8 cellular contexts compared by ENCODE assay signal in the genomic region with DNA sequence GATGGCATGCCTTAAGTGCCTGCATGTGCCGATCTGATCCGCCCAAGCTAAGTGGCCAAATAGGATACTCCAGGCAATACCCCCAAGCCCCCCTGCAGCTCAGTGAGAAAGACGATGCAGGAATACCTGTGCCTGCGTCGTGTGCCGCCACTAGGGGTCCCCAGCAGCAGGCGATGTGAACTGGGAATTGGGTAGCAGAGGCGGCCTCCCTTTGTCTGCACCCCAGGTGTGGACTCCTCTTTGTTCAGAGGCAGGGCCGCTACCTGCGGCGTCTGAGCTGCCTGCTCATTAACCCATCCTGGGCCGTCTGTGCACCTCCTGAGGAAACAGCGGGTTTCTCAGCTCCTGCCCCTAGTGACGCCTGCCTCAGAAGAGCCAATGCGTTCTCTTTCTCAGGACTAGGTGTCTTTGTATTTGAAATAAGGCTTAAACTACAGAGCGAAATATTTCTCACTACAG. TPM values are rescaled to one million over a fixed set of nuclear protein-coding genes. Genes with fewer than 3 reads are reported as not detected.
A peak's percentile ranks its signal among the peaks of the same experiment; 100 is the strongest.
DNase-seq lines count a peak whose midpoint lies in the region; ATAC-seq and TF ChIP-seq lines count a peak whose summit lies in the region.

No MANE protein-coding gene starts in this region.

- H3K9me3 Mint-ChIP-seq in activated CD8-positive, alpha-beta memory T cell treated with anti-CD3 and anti-CD28 coated beads, Interleukin-2, amount 10 ng/mL, durations not matched to agents 7 days and 5 days (ENCODE audit: low read depth): no peaks in the 10 kb centered on the region
- H3K9me3 Mint-ChIP-seq in natural killer cell treated with Interleukin-12 subunit alpha and Interleukin-12 subunit beta and Interleukin-15 and Interleukin-18, amount 100 ng/mL, for 72 hours: no peaks in the 10 kb centered on the region

- no peak overlapping the region for H3K9ac ChIP-seq in DND-41 (ENCODE audit: low read depth, low read length)

- intact Hi-C loops in esophagus squamous epithelium (cut with DNase I): loop anchor here (10.0 kb wide), 1 partner anchor 225 kb away; no protein-coding TSS in a partner anchor
- intact Hi-C loops in thyroid gland (cut with DNase I): loop anchor here (5.0 kb wide), 1 partner anchor 218 kb away; no protein-coding TSS in a partner anchor

- H3K4me1 Mint-ChIP-seq in activated CD8-positive, alpha-beta memory T cell treated with anti-CD3 and anti-CD28 coated beads, Interleukin-2, amount 10 ng/mL, durations not matched to agents 7 days and 5 days: no peaks in the 10 kb centered on the region
- peaks cover 10% of the 10 kb centered on the region in 2 donors for H3K4me1 Mint-ChIP-seq in natural killer cell treated with Interleukin-12 subunit alpha and Interleukin-12 subunit beta and Interleukin-15 and Interleukin-18, amount 100 ng/mL, for 72 hours (ENCODE audit: low read depth in 2 of 2)

- no peaks in the 10 kb centered on the region for H3K36me3 ChIP-seq in DND-41 (ENCODE audit: insufficient read depth, low read length)
- H3K36me3 ChIP-seq in esophagus squamous epithelium: no peaks in the 10 kb centered on the region
- no peaks in the 10 kb centered on the region for H3K36me3 ChIP-seq in thyroid gland

- H3K36me3 Mint-ChIP-seq in activated CD8-positive, alpha-beta memory T cell treated with anti-CD3 and anti-CD28 coated beads, Interleukin-2, amount 10 ng/mL, durations not matched to agents 7 days and 5 days: no peaks in the 10 kb centered on the region
- no peaks in the 10 kb centered on the region for H3K36me3 Mint-ChIP-seq in natural killer cell treated with Interleukin-12 subunit alpha and Interleukin-12 subunit beta and Interleukin-15 and Interleukin-18, amount 100 ng/mL, for 72 hours

- H4K20me1 ChIP-seq in DND-41 (ENCODE audit: insufficient read depth, low read length): no peaks in the 10 kb centered on the region

- peaks cover 6% of the 10 kb centered on the region; the same call in 1 of the 2 replicates for H3K4me1 ChIP-seq in DND-41 (ENCODE audit: insufficient read depth, low read length)
- peaks cover 6 to 22% (median 10%) of the 10 kb centered on the region in 3 donors for H3K4me1 ChIP-seq in esophagus squamous epithelium
- H3K4me1 ChIP-seq in thyroid gland: peaks cover 6 to 10% of the 10 kb centered on the region in 2 donors

- ATAC-seq in DND-41 (ENCODE audit: insufficient read depth, low read depth) (peak; percentile 71), HG03342 (IDR thresholded peaks at IDR 0.05; ENCODE audit: unreplicated experiment) (peak; percentile 67)
- ATAC-seq in activated CD8-positive, alpha-beta memory T cell treated with anti-CD3 and anti-CD28 coated beads, Interleukin-2, amount 10 ng/mL, durations not matched to agents 7 days and 5 days: peak; percentile 74
- peak; percentile 52 to 74 for ATAC-seq in natural killer cell treated with Interleukin-12 subunit alpha and Interleukin-12 subunit beta and Interleukin-15 and Interleukin-18, amount 100 ng/mL, for 72 hours

- WGBS in esophagus squamous epithelium, 2 donors: 38 to 44% methylated on average over 2 to 4 of the region's 16 CpGs
- 18 to 20% methylated on average over 12 to 16 of the region's 16 CpGs for WGBS in thyroid gland, 2 donors

- peak; percentile 85 for TF ChIP-seq CTCF in DND-41 (IDR thresholded peaks at IDR 0.05; ENCODE audit: borderline replicate concordance, extremely low read depth, low read length, poor library complexity, severe bottlenecking)
- TF ChIP-seq CTCF in esophagus squamous epithelium (IDR thresholded peaks at IDR 0.05): peak; percentile 51 to 83 (median 72)
- TF ChIP-seq CTCF in thyroid gland (IDR thresholded peaks at IDR 0.05): peak; percentile 59 to 91 (median 76)

- no peak overlapping the region for H3K4me3 ChIP-seq in DND-41 (ENCODE audit: low read depth in 1 of 2, low read length in 2 of 2)
- no peak overlapping the region for H3K4me3 ChIP-seq in esophagus squamous epithelium
- no peak overlapping the region for H3K4me3 ChIP-seq in thyroid gland (replicated peaks in 1 of 3)

- no peak overlapping the region for H3K4me3 Mint-ChIP-seq in activated CD8-positive, alpha-beta memory T cell treated with anti-CD3 and anti-CD28 coated beads, Interleukin-2, amount 10 ng/mL, durations not matched to agents 7 days and 5 days
- no peak overlapping the region for H3K4me3 Mint-ChIP-seq in natural killer cell treated with Interleukin-12 subunit alpha and Interleukin-12 subunit beta and Interleukin-15 and Interleukin-18, amount 100 ng/mL, for 72 hours

- peak; percentile 56 for DNase-seq in DND-41
- peak; percentile 92 for DNase-seq in NCI-H510A treated with DMSO at 0.1 percent for 48 hours (lab: John Stamatoyannopoulos, UW)
- peak; percentile 69 for DNase-seq in activated CD8-positive, alpha-beta memory T cell treated with anti-CD3 and anti-CD28 coated beads, Interleukin-2, amount 10 ng/mL, durations not matched to agents 7 days and 5 days
- DNase-seq in esophagus squamous epithelium (lab: John Stamatoyannopoulos, UW): no peak
- peak; percentile 65 for DNase-seq in natural killer cell treated with Interleukin-12 subunit alpha and Interleukin-12 subunit beta and Interleukin-15 and Interleukin-18, amount 100 ng/mL, for 72 hours (ENCODE audit: low spot score)
- peak; percentile 61 to 74 for DNase-seq in thyroid gland
- DNase-seq in GDM1 (lab: John Stamatoyannopoulos, UW): no peak

- H2AFZ ChIP-seq in DND-41 (ENCODE audit: low read depth, low read length): no peak overlapping the region

- H3K27ac ChIP-seq in DND-41 (ENCODE audit: low read length) (no peak overlapping the region), esophagus squamous epithelium (no peak overlapping the region), thyroid gland (peak overlapping the region in 1 of 3 donors; percentile 29)

- H3K79me2 ChIP-seq in DND-41 (ENCODE audit: insufficient read depth, low read length): no peaks in the 10 kb centered on the region

- H3K27ac Mint-ChIP-seq in activated CD8-positive, alpha-beta memory T cell treated with anti-CD3 and anti-CD28 coated beads, Interleukin-2, amount 10 ng/mL, durations not matched to agents 7 days and 5 days: no peak overlapping the region
- H3K27ac Mint-ChIP-seq in natural killer cell treated with Interleukin-12 subunit alpha and Interleukin-12 subunit beta and Interleukin-15 and Interleukin-18, amount 100 ng/mL, for 72 hours: peak overlapping the region in 1 of 2 donors; percentile 18

- H3K4me2 ChIP-seq in DND-41 (ENCODE audit: insufficient read depth, low read length): no peak overlapping the region

- CTCF ChIA-PET in activated CD8-positive, alpha-beta memory T cell treated with anti-CD3 and anti-CD28 coated beads, Interleukin-2, amount 10 ng/mL, durations not matched to agents 7 days and 5 days (lab: Charles Lee): interaction anchor here (0.6 to 6.0 kb wide), 47 partner anchors 8 to 268 kb away, joined by 3 to 90 read pairs (median 4); partner anchors contain the start of gene CPVL

- H3K9me3 ChIP-seq in DND-41 (ENCODE audit: insufficient read depth, low read length, severe bottlenecking) (no peaks in the 10 kb centered on the region), esophagus squamous epithelium (no peaks in the 10 kb centered on the region), thyroid gland (no peaks in the 10 kb centered on the region)

- TF ChIP-seq POLR2A in esophagus squamous epithelium (IDR thresholded peaks at IDR 0.05) (no peak), thyroid gland (IDR thresholded peaks at IDR 0.05) (no peak)

- H3K27me3 ChIP-seq in DND-41 (ENCODE audit: insufficient read depth, low read length, poor library complexity): no peaks in the 10 kb centered on the region
- H3K27me3 ChIP-seq in esophagus squamous epithelium: peaks cover 0 to 40% (median 0%) of the 10 kb centered on the region in 4 donors
- no peaks in the 10 kb centered on the region for H3K27me3 ChIP-seq in thyroid gland

- peaks cover 47% of the 10 kb centered on the region for H3K27me3 Mint-ChIP-seq in activated CD8-positive, alpha-beta memory T cell treated with anti-CD3 and anti-CD28 coated beads, Interleukin-2, amount 10 ng/mL, durations not matched to agents 7 days and 5 days
- peaks cover 17 to 23% of the 10 kb centered on the region in 2 donors for H3K27me3 Mint-ChIP-seq in natural killer cell treated with Interleukin-12 subunit alpha and Interleukin-12 subunit beta and Interleukin-15 and Interleukin-18, amount 100 ng/mL, for 72 hours

RNA-seq across cellular contexts. Expression of gene CHN2, which starts 4.8 kb away (rescaled TPM):
- 10 to 100 TPM; 10.1 to 12.6 TPM for total RNA-seq in activated CD8-positive, alpha-beta memory T cell treated with anti-CD3 and anti-CD28 coated beads, Interleukin-2, amount 10 ng/mL, durations not matched to agents 7 days and 5 days
- 1 to 10 TPM in 2 of 4 donors, under 1 TPM in 2; 0.08 to 8.6 (median 1.7) TPM for total RNA-seq in esophagus squamous epithelium
- total RNA-seq in natural killer cell treated with Interleukin-12 subunit alpha and Interleukin-12 subunit beta and Interleukin-15 and Interleukin-18, amount 100 ng/mL, for 72 hours: 1 to 10 TPM in 1 of 2 donors, under 1 TPM in 1; 0.70 to 2.1 TPM
- 10 to 100 TPM; 11.7 to 54.3 (median 41.4) TPM for total RNA-seq in thyroid gland

RNA-seq across cellular contexts. Expression of gene CPVL, which starts 43.4 kb away (rescaled TPM):
- 1 to 10 TPM in 1 of 2 experiments, under 1 TPM in 1; 0.33 to 1.8 TPM for total RNA-seq in activated CD8-positive, alpha-beta memory T cell treated with anti-CD3 and anti-CD28 coated beads, Interleukin-2, amount 10 ng/mL, durations not matched to agents 7 days and 5 days
- total RNA-seq in esophagus squamous epithelium (10 to 100 TPM in 2 of 4 donors, 1 to 10 TPM in 2; 3.9 to 34.1 (median 15.7) TPM), thyroid gland (100 to 1,000 TPM in 2 of 4 donors, 10 to 100 TPM in 2; 79.8 to 182 (median 111) TPM)
- 1 to 10 TPM in 1 of 2 donors, not detected in 1; 1.4 TPM for total RNA-seq in natural killer cell treated with Interleukin-12 subunit alpha and Interleukin-12 subunit beta and Interleukin-15 and Interleukin-18, amount 100 ng/mL, for 72 hours

Comparison
In these comparisons a context has a peak if more than half of its experiments do, and no peak if none do; other contexts are left out.
1. DNase-seq: peak in DND-41 (single experiment), NCI-H510A treated with DMSO at 0.1 percent for 48 hours (single experiment), activated CD8-positive, alpha-beta memory T cell treated with anti-CD3 and anti-CD28 coated beads, Interleukin-2, amount 10 ng/mL, durations not matched to agents 7 days and 5 days (single experiment), natural killer cell treated with Interleukin-12 subunit alpha and Interleukin-12 subunit beta and Interleukin-15 and Interleukin-18, amount 100 ng/mL, for 72 hours (single experiment) and thyroid gland (2 of 2); none in esophagus squamous epithelium (single experiment) and GDM1 (single experiment).
2. Peak in every context shown above with its lines, with median percentiles within 50 percentile points of each other: ATAC-seq and CTCF ChIP-seq.